In genomic region chr3:196985954-196986885, GRCh38 we compare ENCODE assay signal across 1 cellular context.
TF ChIP-seq lines count a peak whose summit lies in the region.

No MANE protein-coding gene starts in this region.

TF ChIP-seq in H1, 55 proteins besides CTCF, POLR2A, EP300 and RAD21:
- TF ChIP-seq CEBPB (IDR thresholded peaks at IDR 0.05; ENCODE audit: low read depth, low read length) = 0 out of 2 replicates have a peak, but pooled peaks have one; percentile 25
- no peak for TF ChIP-seq POLR2AphosphoS5 (IDR thresholded peaks at IDR 0.05; ENCODE audit: low read depth, low read length)
- peak; percentile 65; the same call in 1 of the 2 replicates for TF ChIP-seq TEAD4 (IDR thresholded peaks at IDR 0.05; ENCODE audit: low read depth, low read length)
